ENCODE assay signal across 1 cellular context in genomic region chr1:25105836-25106235, GRCh38.
A peak's percentile ranks its signal among the peaks of the same experiment; 100 is the strongest.
TF ChIP-seq lines count a peak whose summit lies in the region.

No MANE protein-coding gene starts in this region.

TF ChIP-seq in GM12878, 131 proteins besides CTCF, POLR2A, EP300 and RAD21 (continued from another document):
- no peak for TF ChIP-seq ZBTB40 (IDR thresholded peaks at IDR 0.05; ENCODE audit: borderline replicate concordance)
- TF ChIP-seq GABPA (IDR thresholded peaks at IDR 0.05; ENCODE audit: low read depth) = 0 out of 2 replicates have a peak, but pooled peaks have one; percentile 15
- TF ChIP-seq ZNF24 (IDR thresholded peaks at IDR 0.05) = no peak
- TF ChIP-seq MAX (IDR thresholded peaks at IDR 0.05; ENCODE audit: low read depth, low read length) = no peak
- TF ChIP-seq TCF12 (IDR thresholded peaks at IDR 0.05; ENCODE audit: low read depth, low read length) = no peak
- no peak for TF ChIP-seq MTA2 (IDR thresholded peaks at IDR 0.05; ENCODE audit: low read depth)
- no peak for TF ChIP-seq SREBF1 (IDR thresholded peaks at IDR 0.05; ENCODE audit: low read length)
- TF ChIP-seq, protein P1, sequence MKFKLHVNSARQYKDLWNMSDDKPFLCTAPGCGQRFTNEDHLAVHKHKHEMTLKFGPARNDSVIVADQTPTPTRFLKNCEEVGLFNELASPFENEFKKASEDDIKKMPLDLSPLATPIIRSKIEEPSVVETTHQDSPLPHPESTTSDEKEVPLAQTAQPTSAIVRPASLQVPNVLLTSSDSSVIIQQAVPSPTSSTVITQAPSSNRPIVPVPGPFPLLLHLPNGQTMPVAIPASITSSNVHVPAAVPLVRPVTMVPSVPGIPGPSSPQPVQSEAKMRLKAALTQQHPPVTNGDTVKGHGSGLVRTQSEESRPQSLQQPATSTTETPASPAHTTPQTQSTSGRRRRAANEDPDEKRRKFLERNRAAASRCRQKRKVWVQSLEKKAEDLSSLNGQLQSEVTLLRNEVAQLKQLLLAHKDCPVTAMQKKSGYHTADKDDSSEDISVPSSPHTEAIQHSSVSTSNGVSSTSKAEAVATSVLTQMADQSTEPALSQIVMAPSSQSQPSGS (IDR thresholded peaks at IDR 0.05; ENCODE audit: low read length) = peak; percentile 26; the same call in 1 of the 2 replicates
- no peak for TF ChIP-seq NBN (IDR thresholded peaks at IDR 0.05)
- TF ChIP-seq NR2C1 (IDR thresholded peaks at IDR 0.05) = no peak
- no peak for TF ChIP-seq ASH2L (IDR thresholded peaks at IDR 0.05; ENCODE audit: borderline replicate concordance, low read depth)
- no peak for TF ChIP-seq BACH1 (IDR thresholded peaks at IDR 0.05; ENCODE audit: borderline replicate concordance)
